Comparison of ENCODE assay signal across 18 cellular contexts in genomic region chr2:189124175-189124574, GRCh38.
"Had no signal": no experiment of that assay in that cellular context is flagged by ENCODE, and none has a peak within 500 bp of the region (broad histone marks: within the 10 kb centered on the region; RNA-seq: fewer than 3 reads in every experiment).

No MANE protein-coding gene starts in this region.

- H3K9me3 Mint-ChIP-seq: activated naive CD4-positive, alpha-beta T cell treated with anti-CD3 and anti-CD28 coated beads, Interleukin-2, amount 10 ng/mL, durations not matched to agents 7 days and 5 days; activated T-helper 17 cell treated with anti-CD3 and anti-CD28 coated beads, Interleukin-2, amount 50 U/mL, for 72 hours; stimulated activated naive B cell treated with anti-CD40 and anti-IgM and Interleukin-4, amounts not matched to agents 10 μg/mL and 1 μg/mL and 100 μg/mL, for 72 hours had no signal

- H3K36me3 Mint-ChIP-seq: activated naive CD4-positive, alpha-beta T cell treated with anti-CD3 and anti-CD28 coated beads, Interleukin-2, amount 10 ng/mL, durations not matched to agents 7 days and 5 days; natural killer cell; stimulated activated naive B cell treated with anti-CD40 and anti-IgM and Interleukin-4, amounts not matched to agents 10 μg/mL and 1 μg/mL and 100 μg/mL, for 72 hours had no signal

- H3K36me3 ChIP-seq: tibial nerve had no signal

- H3K27ac ChIP-seq: body of pancreas, psoas muscle, tibial nerve had no signal

- H3K4me3 ChIP-seq: body of pancreas, psoas muscle, tibial nerve had no signal

- H3K27me3 Mint-ChIP-seq: activated naive CD4-positive, alpha-beta T cell treated with anti-CD3 and anti-CD28 coated beads, Interleukin-2, amount 10 ng/mL, durations not matched to agents 7 days and 5 days; activated T-helper 17 cell treated with anti-CD3 and anti-CD28 coated beads, Interleukin-2, amount 50 U/mL, for 72 hours had no signal

- H3K4me1 Mint-ChIP-seq: activated naive CD4-positive, alpha-beta T cell treated with anti-CD3 and anti-CD28 coated beads, Interleukin-2, amount 10 ng/mL, durations not matched to agents 7 days and 5 days; activated T-helper 17 cell treated with anti-CD3 and anti-CD28 coated beads, Interleukin-2, amount 50 U/mL, for 72 hours; natural killer cell; stimulated activated naive B cell treated with anti-CD40 and anti-IgM and Interleukin-4, amounts not matched to agents 10 μg/mL and 1 μg/mL and 100 μg/mL, for 72 hours had no signal

- H3K27me3 ChIP-seq: body of pancreas, tibial nerve had no signal

- H3K4me3 Mint-ChIP-seq: activated naive CD4-positive, alpha-beta T cell treated with anti-CD3 and anti-CD28 coated beads, Interleukin-2, amount 10 ng/mL, durations not matched to agents 7 days and 5 days; activated T-helper 17 cell treated with anti-CD3 and anti-CD28 coated beads, Interleukin-2, amount 50 U/mL, for 72 hours; natural killer cell; stimulated activated naive B cell treated with anti-CD40 and anti-IgM and Interleukin-4, amounts not matched to agents 10 μg/mL and 1 μg/mL and 100 μg/mL, for 72 hours had no signal

- H3K9me3 ChIP-seq: body of pancreas, psoas muscle, tibial nerve had no signal

- H3K27ac Mint-ChIP-seq: activated naive CD4-positive, alpha-beta T cell treated with anti-CD3 and anti-CD28 coated beads, Interleukin-2, amount 10 ng/mL, durations not matched to agents 7 days and 5 days; activated T-helper 17 cell treated with anti-CD3 and anti-CD28 coated beads, Interleukin-2, amount 50 U/mL, for 72 hours; natural killer cell; stimulated activated naive B cell treated with anti-CD40 and anti-IgM and Interleukin-4, amounts not matched to agents 10 μg/mL and 1 μg/mL and 100 μg/mL, for 72 hours had no signal

- H3K4me1 ChIP-seq: body of pancreas, psoas muscle had no signal

- DNase-seq: activated CD4-positive, alpha-beta T cell treated with anti-CD3 and anti-CD28 coated beads, Interleukin-2, amount 50 U/mL, for 1 hour; activated CD4-positive, CD25-positive, alpha-beta regulatory T cell; activated naive CD4-positive, alpha-beta T cell treated with anti-CD3 and anti-CD28 coated beads, Interleukin-2, amount 10 ng/mL, durations not matched to agents 7 days and 5 days; activated T-cell treated with anti-CD3 and anti-CD28 coated beads for 4 hours; body of pancreas; central memory CD4-positive, alpha-beta T cell; cortex of kidney; hippocampal formation; left cardiac atrium; mammary epithelial cell; natural killer cell; psoas muscle; stimulated activated CD4-positive, alpha-beta T cell treated with anti-CD3 and anti-CD28 coated beads, Interleukin-2, amount 100 ng/mL, for 24 hours; stimulated activated naive B cell treated with anti-CD40 and anti-IgM and Interleukin-4, amounts not matched to agents 10 μg/mL and 1 μg/mL and 100 μg/mL, for 72 hours; T-helper 2 cell had no signal

- ATAC-seq: activated T-helper 17 cell treated with anti-CD3 and anti-CD28 coated beads, Interleukin-2, amount 50 U/mL, for 72 hours; body of pancreas; left cardiac atrium; natural killer cell; psoas muscle; sciatic nerve; stimulated activated naive B cell treated with anti-CD40 and anti-IgM and Interleukin-4, amounts not matched to agents 10 μg/mL and 1 μg/mL and 100 μg/mL, for 72 hours had no signal
